ENCODE assay signal across 8 cellular contexts in the genomic region with DNA sequence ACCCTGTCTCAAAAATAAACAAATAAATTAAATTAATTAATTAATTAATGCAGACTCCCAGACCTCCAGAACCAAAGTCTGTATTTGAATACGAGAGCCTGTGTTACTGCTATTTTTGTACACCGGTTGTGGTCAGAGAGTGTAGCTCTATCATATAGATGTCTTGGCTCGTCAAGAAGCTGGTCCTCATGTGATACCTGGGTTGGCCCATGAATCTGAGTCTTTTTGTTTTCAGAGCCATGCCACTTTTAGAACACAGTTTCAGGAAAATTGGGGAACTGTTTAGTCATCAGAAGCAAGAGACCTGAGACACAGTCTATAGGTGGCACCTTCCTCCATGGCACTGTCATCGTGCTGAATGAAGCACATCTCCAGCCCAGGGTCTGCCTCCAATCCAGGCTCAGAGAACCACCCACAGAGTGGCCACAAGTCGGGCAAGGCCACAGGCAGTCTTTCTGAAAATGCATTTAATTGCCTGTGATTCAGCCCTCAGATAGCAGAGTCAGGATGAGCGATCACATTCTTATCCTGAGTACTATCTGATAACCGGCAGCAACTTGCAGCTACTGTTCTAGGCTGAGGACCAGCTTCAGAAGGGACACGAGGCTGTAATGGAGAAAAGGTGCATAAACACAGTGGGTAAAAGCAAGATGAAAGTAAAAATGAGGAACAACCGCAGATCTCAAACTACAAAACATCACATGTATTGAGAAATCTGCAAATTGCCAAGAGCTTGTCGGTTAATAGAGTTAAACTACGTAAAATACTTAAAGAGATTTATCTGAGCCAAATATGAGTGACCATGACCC. TPM values are rescaled to one million over a fixed set of nuclear protein-coding genes. Genes with fewer than 3 reads are reported as not detected.
DNase-seq lines count a peak whose midpoint lies in the region; ATAC-seq and TF ChIP-seq lines count a peak whose summit lies in the region.

No MANE protein-coding gene starts in this region.

- H3K4me3 ChIP-seq in AG04450 (ENCODE audit: low read depth, low read length), result no peak overlapping the region

- no peak for TF ChIP-seq CTCF in AG04450 (IDR thresholded peaks at IDR 0.05; ENCODE audit: low read depth, low read length)
- TF ChIP-seq CTCF in GM20000 (IDR thresholded peaks at IDR 0.05; ENCODE audit: extremely low read depth, missing control alignments), result no peak

- CTCF ChIA-PET in AG04450 (lab: Charles Lee), result interaction anchor here (0.6 to 1.4 kb wide), 6 partner anchors 10 to 69 kb away, joined by 3 to 7 read pairs (median 4); no protein-coding TSS in a partner anchor

- H3K27me3 ChIP-seq in AG04450 (ENCODE audit: control insufficient read depth, insufficient read depth, low read length), result no peaks in the 10 kb centered on the region

- ATAC-seq in GM21390 (IDR thresholded peaks at IDR 0.05; ENCODE audit: unreplicated experiment) (no peak), GM18867 (IDR thresholded peaks at IDR 0.05; ENCODE audit: unreplicated experiment) (no peak)

- POLR2A ChIA-PET in AG04450 (lab: Yijun Ruan, JAX), result interaction anchor here (0.6 to 2.4 kb wide), 5 partner anchors 14 to 68 kb away, joined by 3 to 21 read pairs (median 3); partner anchors contain the start of gene HAPSTR1

- peak overlapping the region; percentile 77 for H3K27ac ChIP-seq in AG04450 (ENCODE audit: low read depth, low read length)

- peaks cover 3% of the 10 kb centered on the region for H3K9me3 ChIP-seq in AG04450 (ENCODE audit: control insufficient read depth, insufficient read depth, low read length)

- DNase-seq in AG04450 (ENCODE audit: low read depth, low spot score) (no peak), HK-2 (ENCODE audit: unreplicated experiment) (peak; percentile 66), T1000 (lab: John Stamatoyannopoulos, UW) (peak; percentile 66), glomerular visceral epithelial cell (ENCODE audit: extremely low spot score) (peak; percentile 73), GM20000 (ENCODE audit: low spot score) (no peak), GM19240 (ENCODE audit: insufficient read length, low spot score) (no peak)

RNA-seq across cellular contexts. Expression of gene HAPSTR1, which starts 14.2 kb away (rescaled TPM):
- 38.1 and 40.3 TPM in 2 replicates for polyA plus RNA-seq in AG04450 (2011; rRNA removed)
- 52.5 and 69.7 TPM in 2 replicates for polyA minus RNA-seq in AG04450 (2011; rRNA and poly(A)+ RNA removed)

Comparison
In these comparisons a context has a peak if more than half of its experiments do, and no peak if none do; other contexts are left out.
1. DNase-seq: peak in HK-2 (single experiment), T1000 (single experiment) and glomerular visceral epithelial cell (single experiment); none in AG04450 (single experiment), GM20000 (single experiment) and GM19240 (single experiment).